In genomic region chr5:51380603-51381207, GRCh38 we compare ENCODE assay signal across 10 cellular contexts. TPM values are rescaled to one million over a fixed set of nuclear protein-coding genes. Genes with fewer than 3 reads are reported as not detected.
DNase-seq lines count a peak whose midpoint lies in the region; ATAC-seq and TF ChIP-seq lines count a peak whose summit lies in the region.
"Had no signal": no experiment of that assay in that cellular context is flagged by ENCODE, and none has a peak within 500 bp of the region (broad histone marks: within the 10 kb centered on the region; RNA-seq: fewer than 3 reads in every experiment).

No MANE protein-coding gene starts in this region.

- no peak overlapping the region for H3K27ac ChIP-seq in mammary epithelial cell (ENCODE audit: insufficient read depth, low read depth, low read length)
- H3K27ac ChIP-seq: BLaER1, SJCRH30 had no signal

- DNase-seq in NCI-H1417 (lab: John Stamatoyannopoulos, UW) (peak; percentile 61 to 89 (median 76)), NCI-H1417 treated with DMSO at 0.1 percent for 48 hours (lab: John Stamatoyannopoulos, UW) (no peak), MV-4-11 (lab: John Stamatoyannopoulos, UW) (peak; percentile 7), mammary epithelial cell (no peak), pons (ENCODE audit: low spot score) (peak; percentile 33), middle frontal gyrus (ENCODE audit: extremely low spot score, low spot score) (no peak)

- BruUV-seq in mammary epithelial cell (replicated peaks; lab: Mats Ljungman, UMichigan): no TSS peak

- H3K79me2 ChIP-seq in mammary epithelial cell (ENCODE audit: insufficient read depth, low read length): no peaks in the 10 kb centered on the region

- H3K9ac ChIP-seq in mammary epithelial cell (ENCODE audit: insufficient read depth, low read length): no peak overlapping the region
- H3K9ac ChIP-seq: BLaER1 had no signal

- H3K27me3 ChIP-seq in mammary epithelial cell (ENCODE audit: insufficient read depth, low read length): peaks cover 62% of the 10 kb centered on the region
- H3K27me3 ChIP-seq: SJCRH30 had no signal

- no peak overlapping the region for H3K4me2 ChIP-seq in mammary epithelial cell (ENCODE audit: insufficient read depth, low read depth, low read length)
- H3K4me2 ChIP-seq: BLaER1 had no signal

- CTCF ChIA-PET in mammary epithelial cell (lab: Charles Lee; ENCODE audit: low non-redundant PET): interaction anchor here (0.5 kb wide), 1 partner anchor 418 kb away, joined by 3 read pairs; no protein-coding TSS in a partner anchor

- dilution Hi-C loops in mammary epithelial cell (cut with HindIII; ENCODE audit: low sequenced_read_pairs): no loop called here

- peak; percentile 70 to 71 for TF ChIP-seq CTCF in mammary epithelial cell (conservative IDR thresholded peaks at IDR 0.05 in 1 of 2, IDR thresholded peaks at IDR 0.05 in 1 of 2; ENCODE audit: extremely low read depth in 1 of 2, insufficient read depth in 1 of 2, low read depth in 1 of 2, low read length in 2 of 2)

- H4K20me1 ChIP-seq in mammary epithelial cell (ENCODE audit: insufficient read depth, low read length): no peaks in the 10 kb centered on the region
- H4K20me1 ChIP-seq: BLaER1 had no signal

- peaks cover 2% of the 10 kb centered on the region for H3K9me3 ChIP-seq in mammary epithelial cell (replicated peaks; ENCODE audit: insufficient read depth, low read length)
- H3K9me3 ChIP-seq: SJCRH30 had no signal

- ATAC-seq in GM18517 (IDR thresholded peaks at IDR 0.05; ENCODE audit: unreplicated experiment): no peak
- no peak for ATAC-seq in GM21786 (IDR thresholded peaks at IDR 0.05; ENCODE audit: unreplicated experiment)

- no peak overlapping the region for H2AFZ ChIP-seq in mammary epithelial cell (ENCODE audit: low read depth, low read length)

- intact Hi-C loops in mammary epithelial cell (cut with micrococcal nuclease): loop anchor here (1.0 to 10.0 kb wide), 5 partner anchors 184 to 627 kb away; no protein-coding TSS in a partner anchor

- in situ Hi-C loops in mammary epithelial cell (cut with MboI; ENCODE audit: low sequenced_read_pairs in 2 of 2): no loop called here

- no peak overlapping the region for H3K4me3 ChIP-seq in mammary epithelial cell (replicated peaks in 1 of 3; ENCODE audit: insufficient read depth in 1 of 3, low read depth in 2 of 3, low read length in 3 of 3)
- H3K4me3 ChIP-seq: BLaER1 had no signal

- peaks cover 10% of the 10 kb centered on the region for H3K4me1 ChIP-seq in mammary epithelial cell (ENCODE audit: insufficient read depth, low read length)

- WGBS in mammary epithelial cell (ENCODE audit: low coverage, missing lambda C conversion rate): 2% methylated on average over 7 of the region's 7 CpGs

- H3K36me3 ChIP-seq in mammary epithelial cell (ENCODE audit: insufficient read depth, low read length): no peaks in the 10 kb centered on the region
- H3K36me3 ChIP-seq: BLaER1, SJCRH30 had no signal

RNA-seq across cellular contexts. Expression of gene ISL1, which starts 2.5 kb away (rescaled TPM):
- total RNA-seq in mammary epithelial cell: under 1 TPM in 1 of 2 donors, not detected in 1; 0.28 TPM
- not detected for polyA plus RNA-seq in mammary epithelial cell
- polyA minus RNA-seq in mammary epithelial cell: not detected

Comparison
In these comparisons a context has a peak if more than half of its experiments do, and no peak if none do; other contexts are left out.
1. DNase-seq: peak in NCI-H1417 (3 of 3), MV-4-11 (single experiment) and pons (single experiment); none in NCI-H1417 treated with DMSO at 0.1 percent for 48 hours (single experiment), mammary epithelial cell (single experiment) and middle frontal gyrus (single experiment).